Comparison of ENCODE assay signal across 26 cellular contexts in genomic region chr7:103698064-103698463, GRCh38.
"Had no signal": no experiment of that assay in that cellular context is flagged by ENCODE, and none has a peak within 500 bp of the region (broad histone marks: within the 10 kb centered on the region; RNA-seq: fewer than 3 reads in every experiment).

No MANE protein-coding gene starts in this region.

- H3K4me1 ChIP-seq: colonic mucosa, esophagus squamous epithelium, gastrocnemius medialis, heart right ventricle, left lung, lower lobe of right lung had no signal

- H3K27ac ChIP-seq: colonic mucosa, epithelial cell of prostate, esophagus squamous epithelium, gastrocnemius medialis, heart right ventricle, left lung, lower lobe of right lung had no signal

- FAIRE-seq: endometrium, islet of Langerhans, keratinocyte had no signal

- H3K9me3 ChIP-seq: colonic mucosa, esophagus squamous epithelium, gastrocnemius medialis, heart right ventricle, left lung, lower lobe of right lung, mucosa of descending colon had no signal

- H3K36me3 ChIP-seq: colonic mucosa, esophagus squamous epithelium, gastrocnemius medialis, heart right ventricle, left lung, lower lobe of right lung had no signal

- ATAC-seq: effector memory CD8-positive, alpha-beta T cell; esophagus mucosa; gastrocnemius medialis; heart right ventricle; left cardiac atrium; left lung; left ventricle myocardium superior; lower lobe of right lung; mucosa of descending colon had no signal

- H3K27me3 ChIP-seq: colonic mucosa, esophagus squamous epithelium, gastrocnemius medialis, left lung had no signal

- H3K4me3 ChIP-seq: colonic mucosa, esophagus squamous epithelium, gastrocnemius medialis, heart right ventricle, left lung, lower lobe of right lung, mucosa of descending colon had no signal

- DNase-seq: colonic mucosa; cortex of kidney; effector CD8-positive, alpha-beta T cell; effector memory CD8-positive, alpha-beta T cell; endodermal cell; erythroblast; esophagus squamous epithelium; foreskin fibroblast; foreskin melanocyte; gastrocnemius medialis; glutamatergic neuron; head of caudate nucleus; heart right ventricle; hippocampal formation; left cardiac atrium; left lung; left ventricle myocardium superior; lower lobe of right lung; mesenchymal stem cell; mucosa of descending colon; naive B cell had no signal
